Comparison of ENCODE assay signal across 22 cellular contexts in the genomic region with DNA sequence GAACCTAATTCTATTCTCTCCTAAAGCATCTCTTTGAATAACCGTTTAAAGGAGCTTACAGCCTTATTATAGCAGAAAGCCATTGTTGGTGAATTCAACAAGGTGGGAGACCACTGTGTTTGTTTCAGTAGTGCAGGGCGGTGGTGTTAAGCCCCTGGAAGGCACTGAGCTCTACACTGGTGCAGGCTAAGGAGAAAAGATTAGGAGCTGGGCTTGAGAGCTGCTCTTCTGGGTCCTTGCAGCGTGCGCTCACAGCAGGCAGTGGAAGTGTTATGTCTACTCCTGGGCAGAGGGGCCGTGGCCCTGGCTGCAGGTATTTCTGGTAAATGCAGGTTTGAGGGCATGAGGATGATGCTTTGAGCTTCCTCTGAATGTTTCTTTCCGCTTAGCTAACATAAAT.
"Had no signal": no experiment of that assay in that cellular context is flagged by ENCODE, and none has a peak within 500 bp of the region (broad histone marks: within the 10 kb centered on the region; RNA-seq: fewer than 3 reads in every experiment).

No MANE protein-coding gene starts in this region.

- H3K4me3 Mint-ChIP-seq: effector memory CD8-positive, alpha-beta T cell; naive B cell; natural killer cell treated with Interleukin-12 subunit alpha and Interleukin-12 subunit beta and Interleukin-15 and Interleukin-18, amount 100 ng/mL, for 72 hours; stimulated activated naive CD8-positive, alpha-beta T cell treated with anti-CD3 and anti-CD28 coated beads, Interleukin-15, amount 100 ng/mL, for 72 hours had no signal

- H3K9me3 ChIP-seq: mucosa of descending colon, ovary, right lobe of liver, tibial artery, upper lobe of left lung had no signal

- H3K27ac ChIP-seq: coronary artery, ovary, right lobe of liver, tibial artery, upper lobe of left lung had no signal

- H3K27ac Mint-ChIP-seq: effector memory CD8-positive, alpha-beta T cell; mesothelial cell of epicardium; natural killer cell treated with Interleukin-12 subunit alpha and Interleukin-12 subunit beta and Interleukin-15 and Interleukin-18, amount 100 ng/mL, for 72 hours; stimulated activated naive CD8-positive, alpha-beta T cell treated with anti-CD3 and anti-CD28 coated beads, Interleukin-15, amount 100 ng/mL, for 72 hours had no signal

- H3K27me3 ChIP-seq: ovary, right lobe of liver, tibial artery, upper lobe of left lung had no signal

- H3K36me3 ChIP-seq: ovary, right lobe of liver, tibial artery, upper lobe of left lung had no signal

- H3K9me3 Mint-ChIP-seq: natural killer cell treated with Interleukin-12 subunit alpha and Interleukin-12 subunit beta and Interleukin-15 and Interleukin-18, amount 100 ng/mL, for 72 hours had no signal

- H3K4me3 ChIP-seq: coronary artery, mucosa of descending colon, ovary, right lobe of liver, upper lobe of left lung had no signal

- H3K27me3 Mint-ChIP-seq: effector memory CD8-positive, alpha-beta T cell; natural killer cell treated with Interleukin-12 subunit alpha and Interleukin-12 subunit beta and Interleukin-15 and Interleukin-18, amount 100 ng/mL, for 72 hours; stimulated activated naive CD8-positive, alpha-beta T cell treated with anti-CD3 and anti-CD28 coated beads, Interleukin-15, amount 100 ng/mL, for 72 hours had no signal

- H3K4me1 ChIP-seq: right lobe of liver, upper lobe of left lung had no signal

- H3K36me3 Mint-ChIP-seq: mesothelial cell of epicardium; naive B cell; natural killer cell treated with Interleukin-12 subunit alpha and Interleukin-12 subunit beta and Interleukin-15 and Interleukin-18, amount 100 ng/mL, for 72 hours had no signal

- DNase-seq: dermis blood vessel endothelial cell; effector memory CD8-positive, alpha-beta T cell; hypothalamus; kidney; mesenchymal stem cell; mucosa of descending colon; naive B cell; occipital lobe; ovary; retina; right lobe of liver; small intestine; stimulated activated CD4-positive, alpha-beta T cell treated with anti-CD3 and anti-CD28 coated beads, Interleukin-15, amount 100 ng/mL, for 24 hours; stimulated activated CD4-positive, alpha-beta T cell treated with anti-CD3 and anti-CD28 coated beads, Interleukin-2, amount 100 ng/mL, for 48 hours; stimulated activated CD8-positive, alpha-beta memory T cell treated with anti-CD3 and anti-CD28 coated beads, Interleukin-4, amount 100 ng/mL, for 48 hours; stimulated activated naive CD4-positive, alpha-beta T cell; stimulated activated naive CD8-positive, alpha-beta T cell treated with anti-CD3 and anti-CD28 coated beads, Interleukin-15, amount 100 ng/mL, for 72 hours; tibial artery; upper lobe of left lung had no signal

- H3K4me1 Mint-ChIP-seq: naive B cell had no signal
